Comparison of ENCODE assay signal across 1 cellular context in genomic region chr4:143335979-143336827, GRCh38.
TF ChIP-seq lines count a peak whose summit lies in the region.

No MANE protein-coding gene starts in this region.

TF ChIP-seq in GM12878, 131 proteins besides CTCF, POLR2A, EP300 and RAD21 (continued from another document and continues in another):
- no peak for TF ChIP-seq LARP7 (IDR thresholded peaks at IDR 0.05)
- TF ChIP-seq HDAC2 (IDR thresholded peaks at IDR 0.05), result no peak
- TF ChIP-seq ZNF622 (IDR thresholded peaks at IDR 0.05), result no peak
- TF ChIP-seq USF2 (IDR thresholded peaks at IDR 0.05; ENCODE audit: borderline replicate concordance, low read depth, low read length), result no peak
- TF ChIP-seq YBX1 (IDR thresholded peaks at IDR 0.05), result no peak
- TF ChIP-seq NFXL1 (IDR thresholded peaks at IDR 0.05; ENCODE audit: borderline replicate concordance), result no peak
- no peak for TF ChIP-seq CHD4 (IDR thresholded peaks at IDR 0.05)
- no peak for TF ChIP-seq NFIC (IDR thresholded peaks at IDR 0.05; ENCODE audit: low read depth, low read length)
- TF ChIP-seq RFX5 (IDR thresholded peaks at IDR 0.05; ENCODE audit: low read depth, low read length), result no peak
- TF ChIP-seq IKZF2 (IDR thresholded peaks at IDR 0.05), result peak; percentile 69 to 74; a peak in 3 of 4 replicates
- no peak for TF ChIP-seq RELA (IDR thresholded peaks at IDR 0.05; ENCODE audit: borderline replicate concordance, partially characterized antibody)
- no peak for TF ChIP-seq FOXM1 (IDR thresholded peaks at IDR 0.05; ENCODE audit: low read depth, low read length)
- no peak for TF ChIP-seq E4F1 (IDR thresholded peaks at IDR 0.05; ENCODE audit: borderline replicate concordance, partially characterized antibody)
- TF ChIP-seq HCFC1 (IDR thresholded peaks at IDR 0.05; ENCODE audit: low read length), result peak; percentile 76
- no peak for TF ChIP-seq ZNF274 (IDR thresholded peaks at IDR 0.05; ENCODE audit: insufficient read depth, insufficient read length)
- TF ChIP-seq CHD1 (IDR thresholded peaks at IDR 0.05; ENCODE audit: low read depth, low read length), result no peak
- TF ChIP-seq SIX5 (IDR thresholded peaks at IDR 0.05; ENCODE audit: low read depth, low read length, severe bottlenecking), result peak; percentile 65
- TF ChIP-seq MAX (IDR thresholded peaks at IDR 0.05; ENCODE audit: low read depth, low read length), result no peak; the same call in 1 of the 2 replicates
- no peak for TF ChIP-seq CBX3 (IDR thresholded peaks at IDR 0.05; ENCODE audit: borderline replicate concordance, low read depth)
- no peak for TF ChIP-seq TARDBP (IDR thresholded peaks at IDR 0.05; ENCODE audit: borderline replicate concordance)
- TF ChIP-seq EED (IDR thresholded peaks at IDR 0.05; ENCODE audit: low read depth), result no peak
- no peak for TF ChIP-seq CEBPZ (IDR thresholded peaks at IDR 0.05; ENCODE audit: low read depth, low read length)
- no peak for TF ChIP-seq E2F4 (IDR thresholded peaks at IDR 0.05; ENCODE audit: low read depth, low read length)
- TF ChIP-seq PBX3 (IDR thresholded peaks at IDR 0.05; ENCODE audit: insufficient replicate concordance, low read depth, low read length), result no peak
- TF ChIP-seq PAX5 (IDR thresholded peaks at IDR 0.05; ENCODE audit: borderline replicate concordance, low read depth, low read length), result no peak
- no peak for TF ChIP-seq TCF12 (IDR thresholded peaks at IDR 0.05; ENCODE audit: low read depth, low read length)
- no peak for TF ChIP-seq POLR2AphosphoS2 (IDR thresholded peaks at IDR 0.05; ENCODE audit: low read depth, low read length)
- 0 out of 2 replicates have a peak, but pooled peaks have one; percentile 18 for TF ChIP-seq YY1 (IDR thresholded peaks at IDR 0.05; ENCODE audit: low read depth, low read length)
- no peak for TF ChIP-seq ZNF384 (IDR thresholded peaks at IDR 0.05; ENCODE audit: borderline replicate concordance, low read depth, low read length)
- TF ChIP-seq BCL3 (IDR thresholded peaks at IDR 0.05; ENCODE audit: borderline replicate concordance, insufficient read depth, low read depth, low read length, poor library complexity, severe bottlenecking), result no peak
- TF ChIP-seq SUPT20H (IDR thresholded peaks at IDR 0.05; ENCODE audit: borderline replicate concordance, control insufficient read depth, low read depth, low read length), result no peak
- no peak for TF ChIP-seq CREB1 (IDR thresholded peaks at IDR 0.05; ENCODE audit: low read depth)
- TF ChIP-seq SMAD1 (IDR thresholded peaks at IDR 0.05; ENCODE audit: low read depth, partially characterized antibody), result no peak
- TF ChIP-seq SRF (IDR thresholded peaks at IDR 0.05; ENCODE audit: low read depth in 2 of 2, low read length in 2 of 2), result no peak
- TF ChIP-seq ATF2 (IDR thresholded peaks at IDR 0.05; ENCODE audit: low read length), result no peak
- TF ChIP-seq RB1 (IDR thresholded peaks at IDR 0.05; ENCODE audit: borderline replicate concordance), result 0 out of 2 replicates have a peak, but pooled peaks have one; percentile 45
- TF ChIP-seq ZBTB40 (IDR thresholded peaks at IDR 0.05; ENCODE audit: borderline replicate concordance), result no peak
- TF ChIP-seq SPI1 (IDR thresholded peaks at IDR 0.05; ENCODE audit: borderline replicate concordance, insufficient read depth, low read depth, low read length), result peak; percentile 14; the same call in 1 of the 2 replicates
- TF ChIP-seq STAT1 (conservative IDR thresholded peaks at IDR 0.05), result no peak
- TF ChIP-seq NR2C1 (IDR thresholded peaks at IDR 0.05), result peak; percentile 50; the same call in 1 of the 2 replicates
- TF ChIP-seq MYC (IDR thresholded peaks at IDR 0.05; ENCODE audit: insufficient read depth, insufficient read length, insufficient replicate concordance, low read length, severe bottlenecking), result no peak
- TF ChIP-seq NR2F1 (conservative IDR thresholded peaks at IDR 0.05), result peak; percentile 89
- TF ChIP-seq HDAC6 (IDR thresholded peaks at IDR 0.05; ENCODE audit: unreplicated experiment), result no peak
- TF ChIP-seq RELB (IDR thresholded peaks at IDR 0.05; ENCODE audit: low read depth), result peak; percentile 36; the same call in 1 of the 2 replicates
- no peak for TF ChIP-seq IRF4 (IDR thresholded peaks at IDR 0.05; ENCODE audit: low read depth, low read length)
